7 cellular contexts compared by ENCODE assay signal in the genomic region with DNA sequence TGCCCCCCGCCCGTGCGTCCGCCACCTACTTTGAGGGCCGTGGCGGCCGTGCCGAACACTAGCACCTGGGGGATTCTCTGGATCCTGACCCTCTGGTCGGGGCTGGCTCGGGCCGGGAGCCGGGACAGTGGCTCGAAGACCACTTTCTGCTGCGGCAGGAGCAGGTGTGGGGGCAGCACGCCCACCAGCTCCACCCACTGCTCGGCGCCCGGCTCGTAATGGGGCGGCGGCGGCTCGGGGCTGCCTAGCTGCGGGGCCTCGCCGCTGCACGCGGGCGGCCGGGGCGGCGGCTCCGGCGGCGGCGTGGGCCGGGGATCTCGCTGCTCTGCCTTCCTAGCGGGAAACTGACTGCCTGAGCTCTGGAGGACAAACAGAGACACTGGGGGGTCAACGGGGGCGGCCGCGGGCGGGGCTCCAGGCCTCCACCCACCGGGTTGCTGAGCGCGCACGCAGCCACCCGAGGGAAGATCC. TPM values are rescaled to one million over a fixed set of nuclear protein-coding genes. Genes with fewer than 3 reads are reported as not detected.
A peak's percentile ranks its signal among the peaks of the same experiment; 100 is the strongest.
DNase-seq lines count a peak whose midpoint lies in the region; ATAC-seq and TF ChIP-seq lines count a peak whose summit lies in the region.
"Had no signal": no experiment of that assay in that cellular context is flagged by ENCODE, and none has a peak within 500 bp of the region (broad histone marks: within the 10 kb centered on the region; RNA-seq: fewer than 3 reads in every experiment).

No MANE protein-coding gene starts in this region.

- H3K9me3 ChIP-seq in iPS-15b (ENCODE audit: control insufficient read depth, insufficient read depth, low read length) (no peaks in the 10 kb centered on the region), tibial artery (no peaks in the 10 kb centered on the region)

- H3K36me3 Mint-ChIP-seq in activated CD4-positive, alpha-beta T cell treated with anti-CD3 and anti-CD28 coated beads for 36 hours (ENCODE audit: low read depth) = peaks cover 11% of the 10 kb centered on the region
- H3K36me3 Mint-ChIP-seq in activated CD4-positive, alpha-beta T cell treated with anti-CD3 and anti-CD28 coated beads, Interleukin-2, amount 10 ng/mL, durations not matched to agents 24 days and 14 days (ENCODE audit: low read depth) = peaks cover 16% of the 10 kb centered on the region

- H3K27ac Mint-ChIP-seq in activated CD4-positive, alpha-beta T cell treated with anti-CD3 and anti-CD28 coated beads for 36 hours = no peak overlapping the region
- no peak overlapping the region for H3K27ac Mint-ChIP-seq in activated CD4-positive, alpha-beta T cell treated with anti-CD3 and anti-CD28 coated beads, Interleukin-2, amount 10 ng/mL, durations not matched to agents 24 days and 14 days

- POLR2A ChIA-PET in activated CD4-positive, alpha-beta T cell treated with anti-CD3 and anti-CD28 coated beads for 36 hours (lab: Charles Lee) = interaction anchor here (0.7 to 1.9 kb wide), 2 partner anchors 8 to 22 kb away, joined by 3 to 6 read pairs; no protein-coding TSS in a partner anchor

- CTCF ChIA-PET in activated CD4-positive, alpha-beta T cell treated with anti-CD3 and anti-CD28 coated beads for 36 hours (lab: Charles Lee) = interaction anchor here (0.6 to 2.3 kb wide), 2 partner anchors 80 to 139 kb away, joined by 3 to 8 read pairs; a partner anchor contains a TSS

- peaks cover 2% of the 10 kb centered on the region for H3K4me1 ChIP-seq in iPS-15b (ENCODE audit: control insufficient read depth, insufficient read depth, low read length)
- H3K4me1 ChIP-seq in tibial artery = peaks cover 0 to 30% (median 19%) of the 10 kb centered on the region in 4 donors

- no peak for TF ChIP-seq CTCF in tibial artery (IDR thresholded peaks at IDR 0.05)

- ATAC-seq in activated CD4-positive, alpha-beta T cell treated with anti-CD3 and anti-CD28 coated beads for 36 hours = no peak

- H3K4me3 ChIP-seq in iPS-15b (ENCODE audit: low read depth, low read length) (peak overlapping the region; percentile 28), tibial artery (peak overlapping the region; percentile 54 to 63)

- intact Hi-C loops in activated CD4-positive, alpha-beta T cell treated with anti-CD3 and anti-CD28 coated beads for 36 hours (cut with DNase I, micrococcal nuclease) = loop anchor here in 1 of 2 experiments (5.0 kb wide), 1 partner anchor 56 kb away; no protein-coding TSS in a partner anchor
- intact Hi-C loops in activated CD4-positive, alpha-beta T cell treated with anti-CD3 and anti-CD28 coated beads, Interleukin-2, amount 10 ng/mL, durations not matched to agents 24 days and 14 days (cut with micrococcal nuclease) = no loop called here
- intact Hi-C loops in tibial artery (cut with DNase I; ENCODE audit: low total_unique reads) = no loop called here

- no peaks in the 10 kb centered on the region for H3K36me3 ChIP-seq in iPS-15b (ENCODE audit: control insufficient read depth, insufficient read depth, low read length)
- H3K36me3 ChIP-seq in tibial artery = peaks cover 0 to 47% (median 5%) of the 10 kb centered on the region in 3 donors

- H3K27me3 ChIP-seq in iPS-15b (ENCODE audit: control insufficient read depth, insufficient read depth, low read length) = no peaks in the 10 kb centered on the region
- H3K27me3 ChIP-seq in tibial artery = no peaks in the 10 kb centered on the region

- H3K27me3 Mint-ChIP-seq in activated CD4-positive, alpha-beta T cell treated with anti-CD3 and anti-CD28 coated beads for 36 hours = no peaks in the 10 kb centered on the region
- no peaks in the 10 kb centered on the region for H3K27me3 Mint-ChIP-seq in activated CD4-positive, alpha-beta T cell treated with anti-CD3 and anti-CD28 coated beads, Interleukin-2, amount 10 ng/mL, durations not matched to agents 24 days and 14 days

- H3K4me3 Mint-ChIP-seq in activated CD4-positive, alpha-beta T cell treated with anti-CD3 and anti-CD28 coated beads for 36 hours = no peak overlapping the region
- H3K4me3 Mint-ChIP-seq in activated CD4-positive, alpha-beta T cell treated with anti-CD3 and anti-CD28 coated beads, Interleukin-2, amount 10 ng/mL, durations not matched to agents 24 days and 14 days = no peak overlapping the region

- no peaks in the 10 kb centered on the region for H3K9me3 Mint-ChIP-seq in activated CD4-positive, alpha-beta T cell treated with anti-CD3 and anti-CD28 coated beads for 36 hours (ENCODE audit: low read depth)
- no peaks in the 10 kb centered on the region for H3K9me3 Mint-ChIP-seq in activated CD4-positive, alpha-beta T cell treated with anti-CD3 and anti-CD28 coated beads, Interleukin-2, amount 10 ng/mL, durations not matched to agents 24 days and 14 days

- H3K27ac ChIP-seq in tibial artery = peak overlapping the region; percentile 73 to 76

- peak; percentile 27 for DNase-seq in activated CD4-positive, alpha-beta T cell treated with anti-CD3 and anti-CD28 coated beads for 36 hours
- DNase-seq in activated CD4-positive, alpha-beta T cell treated with anti-CD3 and anti-CD28 coated beads, Interleukin-2, amount 10 ng/mL, durations not matched to agents 24 days and 14 days = no peak
- DNase-seq in tibial artery = no peak
- DNase-seq in T-helper 2 cell = no peak
- no peak for DNase-seq in DMS153 treated with DMSO at 0.1 percent for 48 hours (lab: John Stamatoyannopoulos, UW; ENCODE audit: unreplicated experiment)
- DNase-seq: NCI-H187 had no signal

- peaks cover 23% of the 10 kb centered on the region for H3K4me1 Mint-ChIP-seq in activated CD4-positive, alpha-beta T cell treated with anti-CD3 and anti-CD28 coated beads for 36 hours
- peaks cover 12% of the 10 kb centered on the region for H3K4me1 Mint-ChIP-seq in activated CD4-positive, alpha-beta T cell treated with anti-CD3 and anti-CD28 coated beads, Interleukin-2, amount 10 ng/mL, durations not matched to agents 24 days and 14 days

- no peak overlapping the region for H3K9ac ChIP-seq in iPS-15b (ENCODE audit: low read depth, low read length)

RNA-seq across cellular contexts. Expression of a gene that starts 26.4 kb away (rescaled TPM):
- 10 to 100 TPM; 55.8 to 61.6 TPM for total RNA-seq in activated CD4-positive, alpha-beta T cell treated with anti-CD3 and anti-CD28 coated beads for 36 hours
- total RNA-seq in activated CD4-positive, alpha-beta T cell treated with anti-CD3 and anti-CD28 coated beads, Interleukin-2, amount 10 ng/mL, durations not matched to agents 24 days and 14 days = 61.5 and 63.2 TPM in 2 replicates

RNA-seq across cellular contexts. Expression of a gene that starts 27.4 kb away (rescaled TPM):
- 10 to 100 TPM; 14.2 to 15.3 TPM for total RNA-seq in activated CD4-positive, alpha-beta T cell treated with anti-CD3 and anti-CD28 coated beads for 36 hours
- total RNA-seq in activated CD4-positive, alpha-beta T cell treated with anti-CD3 and anti-CD28 coated beads, Interleukin-2, amount 10 ng/mL, durations not matched to agents 24 days and 14 days = 17.0 and 18.0 TPM in 2 replicates

RNA-seq across cellular contexts. Expression of a gene that starts 40.5 kb away (rescaled TPM):
- under 1 TPM; 0.25 to 0.46 TPM for total RNA-seq in activated CD4-positive, alpha-beta T cell treated with anti-CD3 and anti-CD28 coated beads for 36 hours
- not detected in 2 replicates for total RNA-seq in activated CD4-positive, alpha-beta T cell treated with anti-CD3 and anti-CD28 coated beads, Interleukin-2, amount 10 ng/mL, durations not matched to agents 24 days and 14 days

RNA-seq across cellular contexts. Expression of a gene that starts 49.2 kb away (rescaled TPM):
- not detected for total RNA-seq in activated CD4-positive, alpha-beta T cell treated with anti-CD3 and anti-CD28 coated beads for 36 hours
- total RNA-seq in activated CD4-positive, alpha-beta T cell treated with anti-CD3 and anti-CD28 coated beads, Interleukin-2, amount 10 ng/mL, durations not matched to agents 24 days and 14 days = not detected in 2 replicates

RNA-seq across cellular contexts. Expression of a gene that starts 52.8 kb away (rescaled TPM):
- 10 to 100 TPM; 49.8 to 52.0 TPM for total RNA-seq in activated CD4-positive, alpha-beta T cell treated with anti-CD3 and anti-CD28 coated beads for 36 hours
- total RNA-seq in activated CD4-positive, alpha-beta T cell treated with anti-CD3 and anti-CD28 coated beads, Interleukin-2, amount 10 ng/mL, durations not matched to agents 24 days and 14 days = 81.6 and 86.4 TPM in 2 replicates
